Comparison of ENCODE assay signal across 1 cellular context in genomic region chr4:7839856-7840255, GRCh38.
TF ChIP-seq lines count a peak whose summit lies in the region.

No MANE protein-coding gene starts in this region.

TF ChIP-seq in GM23338, 12 proteins besides CTCF, POLR2A, EP300 and RAD21 (continued from another document):
- no peak for TF ChIP-seq ETS1 (IDR thresholded peaks at IDR 0.05)
